ENCODE assay signal across 8 cellular contexts in the genomic region with DNA sequence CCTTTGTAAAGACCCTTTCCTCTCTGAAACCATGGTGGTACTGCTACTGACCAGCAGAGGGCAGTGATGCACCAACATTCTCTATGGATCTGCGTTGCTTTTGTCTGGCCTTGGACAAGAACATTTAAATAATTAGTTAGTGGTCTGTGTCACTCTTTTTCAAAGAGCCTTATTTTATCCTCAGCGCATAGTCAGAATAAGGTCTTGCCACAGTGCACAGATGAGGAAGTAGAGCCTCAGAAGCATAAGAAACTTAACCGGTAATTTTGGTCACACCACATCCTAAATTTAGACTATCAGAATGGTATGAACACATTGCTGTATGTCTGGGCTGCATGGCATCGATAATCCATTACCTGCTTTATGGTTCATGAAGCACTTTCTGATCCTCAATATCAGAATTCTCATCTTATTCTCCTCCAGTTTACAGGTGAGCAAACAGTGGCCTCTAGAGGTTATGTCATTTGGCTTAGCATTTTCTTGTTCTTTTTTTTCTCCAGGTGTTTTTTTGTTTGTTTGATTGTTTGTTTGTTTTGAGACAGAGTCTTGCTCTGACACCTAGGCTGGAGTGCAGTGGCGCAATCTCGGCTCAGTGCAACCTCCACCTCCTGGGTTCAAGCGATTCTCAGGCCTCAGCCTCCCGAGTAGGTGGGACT. TPM values are rescaled to one million over a fixed set of nuclear protein-coding genes. Genes with fewer than 3 reads are reported as not detected.
DNase-seq lines count a peak whose midpoint lies in the region; ATAC-seq and TF ChIP-seq lines count a peak whose summit lies in the region.

No MANE protein-coding gene starts in this region.

- H3K4me3 ChIP-seq in GM12864 (ENCODE audit: low read depth, low read length) (peak overlapping the region; percentile 3; the same call in 1 of the 2 replicates), HAP-1 (no peak overlapping the region), MM.1S (ENCODE audit: low read length) (peak overlapping the region; percentile 14; the same call in 1 of the 2 replicates), aorta (ENCODE audit: low read length in 2 of 2) (no peak overlapping the region)

- H4K20me1 ChIP-seq in MM.1S (ENCODE audit: insufficient read depth, low read length) = no peaks in the 10 kb centered on the region

- no peaks in the 10 kb centered on the region for H3K36me3 Mint-ChIP-seq in activated naive CD4-positive, alpha-beta T cell treated with anti-CD3 and anti-CD28 coated beads, Interleukin-2, amount 10 ng/mL, durations not matched to agents 7 days and 5 days
- H3K36me3 Mint-ChIP-seq in glutamatergic neuron (ENCODE audit: unreplicated experiment) = no peaks in the 10 kb centered on the region

- H3K27me3 ChIP-seq in HAP-1 (ENCODE audit: low read depth) (no peaks in the 10 kb centered on the region), MM.1S (replicated peaks; ENCODE audit: insufficient read depth, low read length) (no peaks in the 10 kb centered on the region), aorta (ENCODE audit: control insufficient read depth in 1 of 2, insufficient read depth in 2 of 2, low read length in 1 of 2) (no peaks in the 10 kb centered on the region)

- no peak overlapping the region for H3K4me3 Mint-ChIP-seq in activated naive CD4-positive, alpha-beta T cell treated with anti-CD3 and anti-CD28 coated beads, Interleukin-2, amount 10 ng/mL, durations not matched to agents 7 days and 5 days
- H3K4me3 Mint-ChIP-seq in glutamatergic neuron (ENCODE audit: unreplicated experiment) = no peak overlapping the region

- in situ Hi-C loops in HAP-1 (cut with MboI; ENCODE audit: low sequenced_read_pairs) = loop anchor here (10.0 to 25.0 kb wide), 2 partner anchors 187 to 324 kb away; partner anchors contain the start of gene ATP2A2
- in situ Hi-C loops in SK-MEL-5 (cut with HindIII; ENCODE audit: low pct_unique_long_range_greater_than_20kb, low sequenced_read_pairs) = no loop called here

- peak; percentile 90 for TF ChIP-seq CTCF in GM12864 (IDR thresholded peaks at IDR 0.05; ENCODE audit: low read depth, low read length, missing control alignments)
- TF ChIP-seq CTCF in MM.1S (IDR thresholded peaks at IDR 0.05; ENCODE audit: low read length) = peak; percentile 65
- TF ChIP-seq CTCF in glutamatergic neuron (IDR thresholded peaks at IDR 0.05; ENCODE audit: partially characterized antibody, unreplicated experiment) = peak; percentile 95

- no peak overlapping the region for H3K9ac ChIP-seq in MM.1S (ENCODE audit: low read length)

- H3K27ac ChIP-seq in MM.1S (ENCODE audit: low read length) (no peak overlapping the region), aorta (ENCODE audit: low read depth in 1 of 2, low read length in 2 of 2) (no peak overlapping the region)

- H3K4me2 ChIP-seq in MM.1S (ENCODE audit: low read depth, low read length) = peak overlapping the region; percentile 70

- peaks cover 13% of the 10 kb centered on the region for H3K4me1 Mint-ChIP-seq in activated naive CD4-positive, alpha-beta T cell treated with anti-CD3 and anti-CD28 coated beads, Interleukin-2, amount 10 ng/mL, durations not matched to agents 7 days and 5 days
- no peaks in the 10 kb centered on the region for H3K4me1 Mint-ChIP-seq in glutamatergic neuron (ENCODE audit: low read depth, unreplicated experiment)

- H2AFZ ChIP-seq in MM.1S (ENCODE audit: low read length) = peak overlapping the region; percentile 39; the same call in 1 of the 2 replicates

- no peaks in the 10 kb centered on the region for H3K9me3 Mint-ChIP-seq in activated naive CD4-positive, alpha-beta T cell treated with anti-CD3 and anti-CD28 coated beads, Interleukin-2, amount 10 ng/mL, durations not matched to agents 7 days and 5 days
- peaks cover 3% of the 10 kb centered on the region for H3K9me3 Mint-ChIP-seq in glutamatergic neuron (ENCODE audit: unreplicated experiment)

- peak; percentile 90 for ATAC-seq in aorta (ENCODE audit: low FRiP score)

- H3K79me2 ChIP-seq in MM.1S (ENCODE audit: low read length) = no peaks in the 10 kb centered on the region

- no peaks in the 10 kb centered on the region for H3K9me2 ChIP-seq in MM.1S (replicated peaks; ENCODE audit: insufficient read depth, low read length)

- H3K4me1 ChIP-seq in HAP-1 (no peaks in the 10 kb centered on the region; the same call in 1 of the 2 replicates), MM.1S (ENCODE audit: low read length) (no peaks in the 10 kb centered on the region), aorta (ENCODE audit: control insufficient read depth in 1 of 2, insufficient read depth in 2 of 2, low read length in 2 of 2) (no peaks in the 10 kb centered on the region)

- H3K27me3 Mint-ChIP-seq in activated naive CD4-positive, alpha-beta T cell treated with anti-CD3 and anti-CD28 coated beads, Interleukin-2, amount 10 ng/mL, durations not matched to agents 7 days and 5 days = peaks cover 18% of the 10 kb centered on the region
- no peaks in the 10 kb centered on the region for H3K27me3 Mint-ChIP-seq in glutamatergic neuron (ENCODE audit: unreplicated experiment)

- peak; percentile 82 for DNase-seq in GM12864 (ENCODE audit: low read depth)
- peak; percentile 83 to 84 for DNase-seq in HAP-1 (ENCODE audit: low spot score in 2 of 2)
- DNase-seq in MM.1S = peak; percentile 30
- DNase-seq in SK-MEL-5 (ENCODE audit: low read depth, low spot score) = peak; percentile 87
- DNase-seq in activated naive CD4-positive, alpha-beta T cell treated with anti-CD3 and anti-CD28 coated beads, Interleukin-2, amount 10 ng/mL, durations not matched to agents 7 days and 5 days = peak; percentile 75
- peak; percentile 77 for DNase-seq in glutamatergic neuron
- peak; percentile 80 for DNase-seq in posterior vena cava (ENCODE audit: low spot score)
- peak in 1 of 2 donors; percentile 64 for DNase-seq in aorta

- intact Hi-C loops in posterior vena cava (cut with DNase I) = loop anchor here in 1 of 2 donors (10.0 kb wide), 2 partner anchors 124 to 184 kb away; partner anchors contain the start of gene ATP2A2
- intact Hi-C loops in aorta (cut with DNase I) = loop anchor here (5.0 kb wide), 2 partner anchors 37 to 332 kb away; no protein-coding TSS in a partner anchor

- WGBS in aorta, 2 donors = 49 to 50% methylated on average over 8 of the region's 8 CpGs

- no peaks in the 10 kb centered on the region for H3K9me3 ChIP-seq in HAP-1
- no peaks in the 10 kb centered on the region for H3K9me3 ChIP-seq in MM.1S (replicated peaks; ENCODE audit: insufficient read depth, low read length)
- no peaks in the 10 kb centered on the region for H3K9me3 ChIP-seq in aorta (ENCODE audit: control insufficient read depth, low read length)

- H3K36me3 ChIP-seq in HAP-1 (replicated peaks) = no peaks in the 10 kb centered on the region
- no peaks in the 10 kb centered on the region for H3K36me3 ChIP-seq in MM.1S (replicated peaks; ENCODE audit: insufficient read depth, low read length)
- H3K36me3 ChIP-seq in aorta (ENCODE audit: control insufficient read depth in 1 of 2, insufficient read depth in 2 of 2, low read length in 1 of 2) = no peaks in the 10 kb centered on the region

- no peaks in the 10 kb centered on the region for H3F3A ChIP-seq in MM.1S (ENCODE audit: insufficient read depth, low read length)

- peak overlapping the region; percentile 1 for H3K27ac Mint-ChIP-seq in activated naive CD4-positive, alpha-beta T cell treated with anti-CD3 and anti-CD28 coated beads, Interleukin-2, amount 10 ng/mL, durations not matched to agents 7 days and 5 days
- no peak overlapping the region for H3K27ac Mint-ChIP-seq in glutamatergic neuron (ENCODE audit: unreplicated experiment)

- CTCF ChIA-PET in activated naive CD4-positive, alpha-beta T cell treated with anti-CD3 and anti-CD28 coated beads, Interleukin-2, amount 10 ng/mL, durations not matched to agents 7 days and 5 days (lab: Charles Lee) = interaction anchor here (0.6 to 2.3 kb wide), 19 partner anchors 10 to 501 kb away, joined by 3 to 38 read pairs (median 4); partner anchors contain the start of gene ARPC3

RNA-seq across cellular contexts. Expression of gene IFT81, which starts 23.7 kb away (rescaled TPM):
- total RNA-seq in SK-MEL-5 (2014; rRNA removed; shearing (Covaris generic)) = 74.7 and 77.1 TPM in 2 replicates
- 65.9 and 80.2 TPM in 2 replicates for polyA plus RNA-seq in SK-MEL-5 (2015; cell fraction: cytosol; rRNA removed)
- 175 and 204 TPM in 2 replicates for polyA plus RNA-seq in SK-MEL-5 (2015; cell fraction: nucleus; rRNA removed)
- total RNA-seq in glutamatergic neuron (ENCODE audit: unreplicated experiment) = 27.6 TPM
- total RNA-seq in posterior vena cava = 10 to 100 TPM; 15.0 to 19.2 TPM
- 10 to 100 TPM; 11.4 to 14.1 TPM for total RNA-seq in aorta
- 10 to 100 TPM in 1 of 2 donors, 1 to 10 TPM in 1; 7.9 to 14.2 TPM for polyA plus RNA-seq in aorta

RNA-seq across cellular contexts. Expression of gene C12orf76, which starts 52.1 kb away (rescaled TPM):
- 26.7 and 29.5 TPM in 2 replicates for total RNA-seq in SK-MEL-5 (2014; rRNA removed; shearing (Covaris generic))
- polyA plus RNA-seq in SK-MEL-5 (2015; cell fraction: cytosol; rRNA removed) = 19.0 and 21.8 TPM in 2 replicates
- polyA plus RNA-seq in SK-MEL-5 (2015; cell fraction: nucleus; rRNA removed) = 131 and 144 TPM in 2 replicates
- total RNA-seq in glutamatergic neuron (ENCODE audit: unreplicated experiment) (43.3 TPM), posterior vena cava (1 to 10 TPM; 6.7 to 9.2 TPM), aorta (10 to 100 TPM; 10.5 to 18.1 TPM)
- polyA plus RNA-seq in aorta = 10 to 100 TPM; 17.8 to 18.4 TPM

Comparison
In these comparisons a context has a peak if more than half of its experiments do, and no peak if none do; other contexts are left out.
1. H3K4me3 ChIP-seq: peak in GM12864 (single experiment) and MM.1S (single experiment); none in HAP-1 (single experiment) and aorta (0 of 2).
2. Peak in every context shown above with its lines, with median percentiles within 50 percentile points of each other: CTCF ChIP-seq.